ENCODE assay signal across 9 cellular contexts in the genomic region with DNA sequence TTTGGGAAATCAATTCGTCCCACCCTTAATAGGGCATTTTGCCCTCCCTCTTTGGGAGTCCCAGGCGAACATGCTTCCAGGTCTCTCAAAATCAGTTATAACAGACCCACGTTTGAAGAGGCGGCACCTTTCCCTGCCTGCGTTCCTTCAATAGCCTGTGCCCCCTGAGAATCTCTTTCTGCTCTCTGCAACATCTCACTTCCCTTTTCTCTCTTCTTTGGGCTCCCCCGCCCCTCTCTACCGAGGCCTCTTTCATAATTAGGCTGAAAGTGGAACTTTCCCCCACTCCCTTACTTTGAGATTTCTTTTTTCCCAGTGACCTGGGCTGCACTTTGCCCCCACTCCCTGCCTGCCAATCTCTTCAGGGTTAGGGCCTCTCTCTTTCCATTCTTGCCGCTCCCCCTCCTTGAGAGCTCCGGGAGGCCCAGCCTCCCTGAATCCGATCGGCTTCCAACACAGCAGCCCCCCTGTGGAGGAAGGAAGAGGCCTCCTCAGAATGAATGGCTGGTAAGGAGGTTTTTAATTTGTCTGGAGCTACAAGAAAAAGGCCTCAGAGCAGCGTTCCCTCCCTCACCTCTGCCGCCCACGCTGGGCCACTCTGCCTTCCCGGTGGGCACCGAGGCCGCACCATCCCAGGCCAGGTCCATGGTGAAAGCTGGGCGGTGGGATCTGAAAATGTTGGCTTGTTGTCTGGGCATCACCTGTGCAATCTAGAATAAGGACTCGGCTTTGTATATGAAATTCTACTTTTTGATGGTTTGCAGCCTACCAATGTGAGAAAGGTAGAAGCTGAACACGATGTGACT.
DNase-seq lines count a peak whose midpoint lies in the region; ATAC-seq, FAIRE-seq and TF ChIP-seq lines count a peak whose summit lies in the region.
"Had no signal": no experiment of that assay in that cellular context is flagged by ENCODE, and none has a peak within 500 bp of the region (broad histone marks: within the 10 kb centered on the region; RNA-seq: fewer than 3 reads in every experiment).

No MANE protein-coding gene starts in this region.

- CTCF ChIA-PET in CD4-positive, alpha-beta T cell (lab: Charles Lee), result no interaction called here
- CTCF ChIA-PET in activated CD8-positive, alpha-beta T cell treated with anti-CD3 and anti-CD28 coated beads, Interleukin-2, amount 10 ng/mL, durations not matched to agents 7 days and 5 days (lab: Charles Lee), result interaction anchor here (1.0 kb wide), 1 partner anchor 299 kb away, joined by 3 read pairs; no protein-coding TSS in a partner anchor

- H3K9ac ChIP-seq in Karpas-422 (ENCODE audit: low read length), result peak overlapping the region; percentile 55
- no peak overlapping the region for H3K9ac ChIP-seq in kidney (ENCODE audit: low read length in 2 of 2)

- peaks cover 28% of the 10 kb centered on the region; the same call in 2 of the 3 replicates for H3K9me3 Mint-ChIP-seq in GM23338
- no peaks in the 10 kb centered on the region for H3K9me3 Mint-ChIP-seq in CD4-positive, alpha-beta T cell
- H3K9me3 Mint-ChIP-seq in activated CD8-positive, alpha-beta T cell treated with anti-CD3 and anti-CD28 coated beads, Interleukin-2, amount 10 ng/mL, durations not matched to agents 7 days and 5 days (ENCODE audit: insufficient read depth), result no peaks in the 10 kb centered on the region

- POLR2A ChIA-PET in CD4-positive, alpha-beta T cell (lab: Charles Lee), result no interaction called here
- POLR2A ChIA-PET in activated CD8-positive, alpha-beta T cell treated with anti-CD3 and anti-CD28 coated beads, Interleukin-2, amount 10 ng/mL, durations not matched to agents 7 days and 5 days (lab: Charles Lee), result no interaction called here

- H3K4me3 ChIP-seq in GM23338 (peak overlapping the region; percentile 50), Karpas-422 (ENCODE audit: low read length) (peak overlapping the region; percentile 58), kidney (ENCODE audit: low read length in 2 of 2) (peak overlapping the region; percentile 44 to 57)
- H3K4me3 ChIP-seq in effector memory CD4-positive, alpha-beta T cell (ENCODE audit: insufficient read depth, low read depth, low read length, poor library complexity, severe bottlenecking), result no peak overlapping the region

- H3K79me2 ChIP-seq in GM23338 (replicated peaks; ENCODE audit: insufficient read depth), result no peaks in the 10 kb centered on the region
- no peaks in the 10 kb centered on the region for H3K79me2 ChIP-seq in Karpas-422 (ENCODE audit: low read length)

- H3F3A ChIP-seq in GM23338 (replicated peaks; ENCODE audit: low read depth), result peaks cover 13% of the 10 kb centered on the region; the same call in 1 of the 2 replicates

- DNase-seq in GM23338 (ENCODE audit: low spot score), result peak; percentile 88
- peak; percentile 92 for DNase-seq in Karpas-422
- no peak for DNase-seq in kidney
- DNase-seq in CD4-positive, alpha-beta T cell, result no peak
- DNase-seq in inferior parietal cortex (ENCODE audit: extremely low spot score), result no peak
- no peak for DNase-seq in effector memory CD4-positive, alpha-beta T cell
- DNase-seq in activated CD8-positive, alpha-beta T cell treated with anti-CD3 and anti-CD28 coated beads, Interleukin-2, amount 10 ng/mL, durations not matched to agents 7 days and 5 days, result no peak
- DNase-seq: activated T-cell treated with anti-CD3 and anti-CD28 coated beads, Interleukin-2, amount 50 U/mL, for 72 hours had no signal

- peaks cover 11% of the 10 kb centered on the region for H3K27me3 Mint-ChIP-seq in GM23338 (ENCODE audit: insufficient read depth, low read depth, poor library complexity)
- H3K27me3 Mint-ChIP-seq in CD4-positive, alpha-beta T cell, result no peaks in the 10 kb centered on the region
- H3K27me3 Mint-ChIP-seq in activated CD8-positive, alpha-beta T cell treated with anti-CD3 and anti-CD28 coated beads, Interleukin-2, amount 10 ng/mL, durations not matched to agents 7 days and 5 days (ENCODE audit: low read depth), result peaks cover 9% of the 10 kb centered on the region

- TF ChIP-seq CTCF in GM23338 (conservative IDR thresholded peaks at IDR 0.05; ENCODE audit: low read depth in 2 of 2) (no peak), kidney (IDR thresholded peaks at IDR 0.05; ENCODE audit: borderline replicate concordance, extremely low read depth, insufficient read depth) (no peak)
- TF ChIP-seq CTCF in CD4-positive, alpha-beta T cell (IDR thresholded peaks at IDR 0.05), result no peak

- H3K27ac Mint-ChIP-seq in GM23338, result no peak overlapping the region
- no peak overlapping the region for H3K27ac Mint-ChIP-seq in CD4-positive, alpha-beta T cell
- H3K27ac Mint-ChIP-seq in activated CD8-positive, alpha-beta T cell treated with anti-CD3 and anti-CD28 coated beads, Interleukin-2, amount 10 ng/mL, durations not matched to agents 7 days and 5 days, result no peak overlapping the region
- H3K27ac Mint-ChIP-seq: activated T-cell treated with anti-CD3 and anti-CD28 coated beads, Interleukin-2, amount 50 U/mL, for 72 hours had no signal

- peak overlapping the region; percentile 62 for H3K4me3 Mint-ChIP-seq in GM23338
- H3K4me3 Mint-ChIP-seq in CD4-positive, alpha-beta T cell, result no peak overlapping the region
- H3K4me3 Mint-ChIP-seq in activated CD8-positive, alpha-beta T cell treated with anti-CD3 and anti-CD28 coated beads, Interleukin-2, amount 10 ng/mL, durations not matched to agents 7 days and 5 days, result no peak overlapping the region
- H3K4me3 Mint-ChIP-seq: activated T-cell treated with anti-CD3 and anti-CD28 coated beads, Interleukin-2, amount 50 U/mL, for 72 hours had no signal

- peaks cover 55% of the 10 kb centered on the region for H3K4me1 ChIP-seq in GM23338 (ENCODE audit: insufficient read depth)
- peaks cover 32% of the 10 kb centered on the region for H3K4me1 ChIP-seq in Karpas-422 (ENCODE audit: low read length)
- peaks cover 0 to 15% of the 10 kb centered on the region in 2 donors for H3K4me1 ChIP-seq in kidney (ENCODE audit: control insufficient read depth in 1 of 2, insufficient read depth in 1 of 2, low read depth in 1 of 2, low read length in 2 of 2)
- no peaks in the 10 kb centered on the region for H3K4me1 ChIP-seq in effector memory CD4-positive, alpha-beta T cell (ENCODE audit: control insufficient read depth, insufficient read depth, low read length, poor library complexity, severe bottlenecking)

- H3K4me2 ChIP-seq in GM23338 (peak overlapping the region; percentile 74), Karpas-422 (ENCODE audit: low read depth, low read length, poor library complexity, severe bottlenecking) (peak overlapping the region; percentile 86)

- ATAC-seq in GM18502 (IDR thresholded peaks at IDR 0.05; ENCODE audit: poor library complexity, unreplicated experiment) (peak; percentile 96), GM23338 (peak; percentile 85)
- ATAC-seq in CD4-positive, alpha-beta T cell (ENCODE audit: poor library complexity), result no peak
- ATAC-seq in activated CD8-positive, alpha-beta T cell treated with anti-CD3 and anti-CD28 coated beads, Interleukin-2, amount 10 ng/mL, durations not matched to agents 7 days and 5 days, result no peak
- ATAC-seq: activated T-cell treated with anti-CD3 and anti-CD28 coated beads, Interleukin-2, amount 50 U/mL, for 72 hours had no signal

- H3K4me1 Mint-ChIP-seq in GM23338, result peaks cover 53% of the 10 kb centered on the region
- H3K4me1 Mint-ChIP-seq in CD4-positive, alpha-beta T cell (ENCODE audit: low read depth), result peaks cover 6% of the 10 kb centered on the region
- peaks cover 6% of the 10 kb centered on the region for H3K4me1 Mint-ChIP-seq in activated CD8-positive, alpha-beta T cell treated with anti-CD3 and anti-CD28 coated beads, Interleukin-2, amount 10 ng/mL, durations not matched to agents 7 days and 5 days (ENCODE audit: low read depth)

- H3K9me2 ChIP-seq in GM23338 (ENCODE audit: insufficient read depth), result peaks cover 7% of the 10 kb centered on the region; the same call in 1 of the 2 replicates
- no peaks in the 10 kb centered on the region for H3K9me2 ChIP-seq in Karpas-422 (replicated peaks; ENCODE audit: insufficient read depth, low read length)

- no peaks in the 10 kb centered on the region; the same call in 1 of the 2 replicates for H3K9me3 ChIP-seq in Karpas-422 (ENCODE audit: low read length)
- peaks cover 0 to 14% of the 10 kb centered on the region in 2 donors for H3K9me3 ChIP-seq in kidney (ENCODE audit: control insufficient read depth in 1 of 2, low read length in 2 of 2)
- H3K9me3 ChIP-seq in CD4-positive, alpha-beta T cell (ENCODE audit: control insufficient read depth, low read length), result no peaks in the 10 kb centered on the region
- no peaks in the 10 kb centered on the region for H3K9me3 ChIP-seq in effector memory CD4-positive, alpha-beta T cell (ENCODE audit: control insufficient read depth, low read length)

- H3K27ac ChIP-seq in GM23338 (ENCODE audit: low read depth), result no peak overlapping the region; the same call in 1 of the 2 replicates
- peak overlapping the region; percentile 64 for H3K27ac ChIP-seq in Karpas-422 (ENCODE audit: low read length)
- peak overlapping the region in 1 of 2 donors; percentile 7 for H3K27ac ChIP-seq in kidney (ENCODE audit: low read depth in 2 of 2, low read length in 2 of 2)
- H3K27ac ChIP-seq in CD4-positive, alpha-beta T cell (ENCODE audit: low read depth, low read length), result no peak overlapping the region
- H3K27ac ChIP-seq in effector memory CD4-positive, alpha-beta T cell (ENCODE audit: insufficient read depth, low read length, poor library complexity, severe bottlenecking), result no peak overlapping the region

- H2AFZ ChIP-seq in GM23338 (peak overlapping the region; percentile 64; the same call in 1 of the 2 replicates), Karpas-422 (ENCODE audit: low read length) (peak overlapping the region; percentile 71; the same call in 1 of the 2 replicates)

- FAIRE-seq in kidney (lab: Jason Lieb, UNC), result no peak

- H3K36me3 Mint-ChIP-seq in GM23338 (ENCODE audit: low read depth), result peaks cover 23% of the 10 kb centered on the region
- H3K36me3 Mint-ChIP-seq in CD4-positive, alpha-beta T cell (ENCODE audit: low read depth), result no peaks in the 10 kb centered on the region
- H3K36me3 Mint-ChIP-seq in activated CD8-positive, alpha-beta T cell treated with anti-CD3 and anti-CD28 coated beads, Interleukin-2, amount 10 ng/mL, durations not matched to agents 7 days and 5 days (ENCODE audit: low read depth), result no peaks in the 10 kb centered on the region

- no peaks in the 10 kb centered on the region for H4K20me1 ChIP-seq in GM23338 (replicated peaks; ENCODE audit: insufficient read depth)
- no peaks in the 10 kb centered on the region for H4K20me1 ChIP-seq in Karpas-422 (ENCODE audit: insufficient read depth, low read depth, low read length)

- H3K36me3 ChIP-seq in GM23338 (ENCODE audit: insufficient read depth) (0 out of 2 replicates have a peak, but pooled peaks cover 11% of the 10 kb centered on the region), Karpas-422 (ENCODE audit: insufficient read depth, low read length) (peaks cover 2% of the 10 kb centered on the region; the same call in 1 of the 2 replicates), kidney (ENCODE audit: control insufficient read depth in 1 of 2, insufficient read depth in 2 of 2, low read length in 2 of 2) (no peaks in the 10 kb centered on the region)
- no peaks in the 10 kb centered on the region for H3K36me3 ChIP-seq in effector memory CD4-positive, alpha-beta T cell (ENCODE audit: control insufficient read depth, insufficient read depth, low read length)

- H3K27me3 ChIP-seq in GM23338 (ENCODE audit: insufficient read depth), result peaks cover 10% of the 10 kb centered on the region; the same call in 1 of the 2 replicates
- H3K27me3 ChIP-seq in Karpas-422 (ENCODE audit: low read length), result no peaks in the 10 kb centered on the region
- H3K27me3 ChIP-seq in CD4-positive, alpha-beta T cell (ENCODE audit: control insufficient read depth, insufficient read depth, low read length), result no peaks in the 10 kb centered on the region
- no peaks in the 10 kb centered on the region for H3K27me3 ChIP-seq in effector memory CD4-positive, alpha-beta T cell (replicated peaks; ENCODE audit: control insufficient read depth, insufficient read depth, low read length, poor library complexity, severe bottlenecking)

- intact Hi-C loops in kidney (cut with DNase I), result no loop called here
- intact Hi-C loops in CD4-positive, alpha-beta T cell (cut with DNase I, micrococcal nuclease), result no loop called here

Comparison
In these comparisons a context has a peak if more than half of its experiments do, and no peak if none do; other contexts are left out.
1. ATAC-seq: peak in GM18502 (single experiment) and GM23338 (single experiment); none in CD4-positive, alpha-beta T cell (single experiment) and activated CD8-positive, alpha-beta T cell treated with anti-CD3 and anti-CD28 coated beads, Interleukin-2, amount 10 ng/mL, durations not matched to agents 7 days and 5 days (single experiment).
2. DNase-seq: peak in GM23338 (single experiment) and Karpas-422 (single experiment); none in kidney (single experiment), CD4-positive, alpha-beta T cell (0 of 10), inferior parietal cortex (single experiment), effector memory CD4-positive, alpha-beta T cell (0 of 3) and activated CD8-positive, alpha-beta T cell treated with anti-CD3 and anti-CD28 coated beads, Interleukin-2, amount 10 ng/mL, durations not matched to agents 7 days and 5 days (single experiment).